ENCODE assay signal across 25 cellular contexts in the genomic region with DNA sequence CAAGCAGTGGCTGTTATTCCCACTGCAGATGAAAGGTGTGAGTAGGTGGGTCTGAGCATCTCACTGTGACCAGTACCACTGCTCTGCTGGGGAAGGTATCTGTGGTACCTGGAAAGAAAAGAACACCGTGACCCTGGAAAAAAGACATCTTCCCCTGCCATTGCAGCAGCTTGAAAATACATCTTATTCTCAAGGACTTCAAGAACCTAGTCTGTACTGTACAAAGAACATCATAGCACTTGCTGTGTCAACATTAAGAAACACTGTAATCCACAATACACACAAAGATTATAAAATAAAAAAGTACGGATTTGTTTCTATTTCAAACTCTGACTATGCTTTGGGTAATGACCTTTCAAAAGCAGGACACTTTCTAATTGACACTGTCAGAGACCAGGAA. TPM values are rescaled to one million over a fixed set of nuclear protein-coding genes. Genes with fewer than 3 reads are reported as not detected.
DNase-seq lines count a peak whose midpoint lies in the region; ATAC-seq and TF ChIP-seq lines count a peak whose summit lies in the region.
"Had no signal": no experiment of that assay in that cellular context is flagged by ENCODE, and none has a peak within 500 bp of the region (broad histone marks: within the 10 kb centered on the region; RNA-seq: fewer than 3 reads in every experiment).

No MANE protein-coding gene starts in this region.

- no peaks in the 10 kb centered on the region for H3K9me3 Mint-ChIP-seq in central memory CD8-positive, alpha-beta T cell
- no peaks in the 10 kb centered on the region for H3K9me3 Mint-ChIP-seq in natural killer cell
- H3K9me3 Mint-ChIP-seq: CD4-positive, alpha-beta memory T cell; T-helper 1 cell treated with Interleukin-12 subunit alpha and Interleukin-12 subunit beta and Interleukin-4 antibody, amounts not matched to agents 30 μg/mL and 1 μg/mL, for 36 hours had no signal

- no peak overlapping the region for H3K4me3 ChIP-seq in LNCaP clone FGC (ENCODE audit: low read depth, low read length)

- H3K4me3 Mint-ChIP-seq in central memory CD8-positive, alpha-beta T cell = no peak overlapping the region
- H3K4me3 Mint-ChIP-seq in natural killer cell = no peak overlapping the region
- H3K4me3 Mint-ChIP-seq: T-helper 1 cell treated with Interleukin-12 subunit alpha and Interleukin-12 subunit beta and Interleukin-4 antibody, amounts not matched to agents 30 μg/mL and 1 μg/mL, for 36 hours had no signal

- no peak for ATAC-seq in central memory CD8-positive, alpha-beta T cell (replicated peaks; ENCODE audit: extremely low read depth, poor library complexity, severe bottlenecking)
- ATAC-seq in natural killer cell (no peak), HG02798 (IDR thresholded peaks at IDR 0.05; ENCODE audit: poor library complexity, unreplicated experiment) (no peak)

- TF ChIP-seq CTCF in C4-2B (conservative IDR thresholded peaks at IDR 0.05) (no peak), LNCaP clone FGC (IDR thresholded peaks at IDR 0.05; ENCODE audit: control insufficient read depth, extremely low read depth, insufficient read depth) (no peak), natural killer cell (IDR thresholded peaks at IDR 0.05) (no peak)

- DNase-seq in LNCaP clone FGC (ENCODE audit: low read depth) (peak; percentile 78), natural killer cell (no peak), nucleus accumbens (lab: John Stamatoyannopoulos, UW) (no peak), HuH-7.5 (ENCODE audit: low spot score) (no peak), AML-193 (lab: John Stamatoyannopoulos, UW) (no peak)
- DNase-seq in central memory CD8-positive, alpha-beta T cell (ENCODE audit: low spot score in 2 of 2) = no peak
- DNase-seq: CD4-positive, alpha-beta memory T cell; COR-L47; DMS53; HCEC 1CT; IMR-90; KG1; NCI-H1092 treated with DMSO at 0.1 percent for 48 hours; NCI-H1436; NCI-H187; NCI-H2081 treated with DMSO at 0.1 percent for 48 hours; NCI-H2171; NCI-H226; NCI-H510A; NCI-H69; SK-N-SH; SW 1271 had no signal

- peak overlapping the region; percentile 63 for H3K27ac Mint-ChIP-seq in central memory CD8-positive, alpha-beta T cell (ENCODE audit: low read depth)
- peak overlapping the region; percentile 89 for H3K27ac Mint-ChIP-seq in natural killer cell
- H3K27ac Mint-ChIP-seq: T-helper 1 cell treated with Interleukin-12 subunit alpha and Interleukin-12 subunit beta and Interleukin-4 antibody, amounts not matched to agents 30 μg/mL and 1 μg/mL, for 36 hours had no signal

- no peaks in the 10 kb centered on the region for H3K27me3 Mint-ChIP-seq in central memory CD8-positive, alpha-beta T cell
- H3K27me3 Mint-ChIP-seq in natural killer cell (ENCODE audit: low read depth in 2 of 2) = no peaks in the 10 kb centered on the region
- H3K27me3 Mint-ChIP-seq: CD4-positive, alpha-beta memory T cell had no signal

- intact Hi-C loops in natural killer cell (cut with micrococcal nuclease) = no loop called here

- peaks cover 3% of the 10 kb centered on the region for H3K36me3 Mint-ChIP-seq in central memory CD8-positive, alpha-beta T cell (ENCODE audit: insufficient read depth)
- H3K36me3 Mint-ChIP-seq in natural killer cell = no peaks in the 10 kb centered on the region

- peak overlapping the region; percentile 61; the same call in 1 of the 2 replicates for H3K27ac ChIP-seq in C4-2B

- peaks cover 16% of the 10 kb centered on the region for H3K4me1 Mint-ChIP-seq in central memory CD8-positive, alpha-beta T cell
- H3K4me1 Mint-ChIP-seq in natural killer cell = peaks cover 33 to 34% of the 10 kb centered on the region in 2 donors

RNA-seq across cellular contexts. Expression of gene C2orf76, which starts 28.9 kb away (rescaled TPM):
- total RNA-seq in natural killer cell = 10 to 100 TPM; 14.1 to 21.9 (median 20.5) TPM

RNA-seq across cellular contexts. Expression of gene DBI, which starts 29.0 kb away (rescaled TPM):
- 100 to 1,000 TPM in 1 of 3 donors, 10 to 100 TPM in 2; 85.1 to 109 (median 93.2) TPM for total RNA-seq in natural killer cell
